Comparison of ENCODE assay signal across 16 cellular contexts in the genomic region with DNA sequence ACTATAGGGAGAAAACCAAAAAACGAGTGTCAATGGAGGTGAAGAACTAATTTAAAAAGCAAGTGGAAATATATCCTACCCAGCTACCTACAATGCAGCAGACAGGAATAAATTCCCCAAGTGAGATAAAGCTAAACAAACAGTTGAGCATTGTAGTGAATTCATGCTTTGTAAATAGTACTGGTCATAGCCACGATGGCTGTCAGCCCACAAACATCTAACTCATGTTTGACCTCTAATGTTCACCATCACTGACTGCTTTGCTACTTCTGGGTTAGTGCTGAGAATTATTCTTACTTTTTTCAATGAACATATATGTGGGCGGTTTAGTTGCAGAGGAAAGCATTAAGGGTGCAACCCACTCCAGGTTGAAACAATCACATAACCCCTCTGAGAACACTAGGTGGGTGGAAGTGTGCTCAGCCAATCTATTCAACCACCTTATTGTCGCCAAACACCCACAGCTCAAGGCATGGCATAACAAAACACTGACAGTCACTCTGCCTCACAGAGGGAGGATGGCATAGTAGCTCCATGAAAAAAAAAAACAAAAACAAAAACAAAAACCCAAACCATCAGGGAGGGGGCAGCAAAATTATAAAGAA.
DNase-seq lines count a peak whose midpoint lies in the region; TF ChIP-seq lines count a peak whose summit lies in the region.
"Had no signal": no experiment of that assay in that cellular context is flagged by ENCODE, and none has a peak within 500 bp of the region (broad histone marks: within the 10 kb centered on the region; RNA-seq: fewer than 3 reads in every experiment).

No MANE protein-coding gene starts in this region.

- no peak overlapping the region for H2BK5ac ChIP-seq in mesendoderm (ENCODE audit: low read length)

- peak; percentile 46 for DNase-seq in EH (ENCODE audit: low read depth)
- DNase-seq in Karpas-422, result no peak
- DNase-seq in chondrocyte (ENCODE audit: low spot score), result no peak
- no peak for DNase-seq in neural crest cell (ENCODE audit: low read depth, low spot score)
- no peak for DNase-seq in HK-2 (ENCODE audit: unreplicated experiment)
- no peak for DNase-seq in NCI-H2227 treated with DMSO at 0.1 percent for 48 hours (lab: John Stamatoyannopoulos, UW)
- DNase-seq in mesendoderm, result no peak
- DNase-seq in neural progenitor cell (ENCODE audit: low spot score), result no peak
- DNase-seq: amniotic stem cell; gastrocnemius medialis; NCI-H446 treated with DMSO at 0.1 percent for 48 hours; right cardiac atrium; stimulated activated CD4-positive, alpha-beta T cell treated with anti-CD3 and anti-CD28 coated beads, Interleukin-4, amount 100 ng/mL, for 24 hours had no signal

- TF ChIP-seq CTCF in chondrocyte (IDR thresholded peaks at IDR 0.05), result no peak
- TF ChIP-seq CTCF in neural crest cell (conservative IDR thresholded peaks at IDR 0.05), result no peak
- no peak for TF ChIP-seq CTCF in neural progenitor cell (IDR thresholded peaks at IDR 0.05)

- H3K9me3 Mint-ChIP-seq in chondrocyte (ENCODE audit: low read depth) (no peaks in the 10 kb centered on the region), neural crest cell (no peaks in the 10 kb centered on the region), neural progenitor cell (no peaks in the 10 kb centered on the region)
- H3K9me3 Mint-ChIP-seq: stimulated activated memory B cell treated with anti-CD40 and anti-IgM and Interleukin-4, amounts not matched to agents 10 μg/mL and 1 μg/mL and 100 μg/mL, for 72 hours; WTC11 had no signal

- H3K27me3 ChIP-seq in Karpas-422 (ENCODE audit: low read length), result no peaks in the 10 kb centered on the region
- H3K27me3 ChIP-seq in mesendoderm (ENCODE audit: insufficient read depth, low read length, poor library complexity), result no peaks in the 10 kb centered on the region
- H3K27me3 ChIP-seq in neural progenitor cell, result peaks cover 19% of the 10 kb centered on the region
- H3K27me3 ChIP-seq: gastrocnemius medialis had no signal

- no peak overlapping the region for H3K23ac ChIP-seq in mesendoderm (ENCODE audit: low read length)

- WGBS in mesendoderm (ENCODE audit: extremely low coverage, insufficient coverage, low lambda C conversion rate), result no CpG with 5 or more reads among the region's 4 CpGs

- H3K56ac ChIP-seq in mesendoderm (ENCODE audit: low read length), result no peak overlapping the region

- no peak overlapping the region for H2BK120ac ChIP-seq in mesendoderm (ENCODE audit: low read depth, low read length)

- H3K9me2 ChIP-seq in Karpas-422 (replicated peaks; ENCODE audit: insufficient read depth, low read length), result no peaks in the 10 kb centered on the region

- no peak overlapping the region for H4K8ac ChIP-seq in mesendoderm (ENCODE audit: low read depth, low read length)

- no peak overlapping the region for H2AFZ ChIP-seq in Karpas-422 (ENCODE audit: low read length)
- H2AFZ ChIP-seq in neural progenitor cell (replicated peaks), result no peak overlapping the region

- H3K4me3 ChIP-seq in Karpas-422 (ENCODE audit: low read length) (no peak overlapping the region), mesendoderm (ENCODE audit: low read length) (no peak overlapping the region), neural progenitor cell (no peak overlapping the region)
- H3K4me3 ChIP-seq: gastrocnemius medialis, HAP-1 had no signal

- no peaks in the 10 kb centered on the region for H3K27me3 Mint-ChIP-seq in chondrocyte (ENCODE audit: low read depth)
- H3K27me3 Mint-ChIP-seq in neural crest cell (ENCODE audit: low read depth), result peaks cover 2% of the 10 kb centered on the region
- peaks cover 11% of the 10 kb centered on the region for H3K27me3 Mint-ChIP-seq in neural progenitor cell (ENCODE audit: insufficient read depth, low read depth)

- H3K4me2 ChIP-seq in Karpas-422 (ENCODE audit: low read depth, low read length, poor library complexity, severe bottlenecking), result no peak overlapping the region
- no peak overlapping the region for H3K4me2 ChIP-seq in mesendoderm (ENCODE audit: low read length)
- H3K4me2 ChIP-seq in neural progenitor cell, result no peak overlapping the region

- H3K79me1 ChIP-seq in mesendoderm (ENCODE audit: low read length), result no peaks in the 10 kb centered on the region

- H4K20me1 ChIP-seq in Karpas-422 (ENCODE audit: insufficient read depth, low read depth, low read length) (no peaks in the 10 kb centered on the region), neural progenitor cell (ENCODE audit: low read depth) (peaks cover 20% of the 10 kb centered on the region)

- H3K4me1 ChIP-seq in Karpas-422 (ENCODE audit: low read length) (no peaks in the 10 kb centered on the region), mesendoderm (ENCODE audit: control insufficient read depth, low read depth, low read length) (no peaks in the 10 kb centered on the region), neural progenitor cell (peaks cover 46% of the 10 kb centered on the region)

- 0 out of 2 replicates have a peak overlapping the region, but pooled peaks have one; percentile 8 for H3K9ac ChIP-seq in Karpas-422 (ENCODE audit: low read length)
- H3K9ac ChIP-seq in mesendoderm (ENCODE audit: low read length), result no peak overlapping the region
- no peak overlapping the region for H3K9ac ChIP-seq in neural progenitor cell

- H4K5ac ChIP-seq in mesendoderm (ENCODE audit: low read length), result no peak overlapping the region

- H3K79me2 ChIP-seq in Karpas-422 (ENCODE audit: low read length), result no peaks in the 10 kb centered on the region
- no peaks in the 10 kb centered on the region for H3K79me2 ChIP-seq in mesendoderm (ENCODE audit: control insufficient read depth, insufficient read depth, low read length)
- no peaks in the 10 kb centered on the region for H3K79me2 ChIP-seq in neural progenitor cell (ENCODE audit: low read depth)

- H3K36me3 ChIP-seq in Karpas-422 (ENCODE audit: insufficient read depth, low read length), result no peaks in the 10 kb centered on the region
- no peaks in the 10 kb centered on the region for H3K36me3 ChIP-seq in mesendoderm (ENCODE audit: control insufficient read depth, insufficient read depth, low read length)
- H3K36me3 ChIP-seq in neural progenitor cell, result no peaks in the 10 kb centered on the region

- peaks cover 18% of the 10 kb centered on the region for H3K36me3 Mint-ChIP-seq in chondrocyte (ENCODE audit: low read depth)
- peaks cover 6% of the 10 kb centered on the region for H3K36me3 Mint-ChIP-seq in neural crest cell (ENCODE audit: low read depth)
- H3K36me3 Mint-ChIP-seq in neural progenitor cell, result peaks cover 14% of the 10 kb centered on the region
- H3K36me3 Mint-ChIP-seq: WTC11 had no signal

- H3K18ac ChIP-seq in mesendoderm (ENCODE audit: low read length), result no peak overlapping the region

- no peak overlapping the region for H2AK5ac ChIP-seq in mesendoderm (ENCODE audit: low read length)

- H3K27ac Mint-ChIP-seq in chondrocyte (ENCODE audit: unreplicated experiment) (peak overlapping the region; percentile 75), neural crest cell (ENCODE audit: unreplicated experiment) (no peak overlapping the region), neural progenitor cell (no peak overlapping the region)
- H3K27ac Mint-ChIP-seq: stimulated activated memory B cell treated with anti-CD40 and anti-IgM and Interleukin-4, amounts not matched to agents 10 μg/mL and 1 μg/mL and 100 μg/mL, for 72 hours; WTC11 had no signal

- H3K4ac ChIP-seq in mesendoderm (ENCODE audit: low read depth, low read length), result no peak overlapping the region

- H3K4me3 Mint-ChIP-seq in chondrocyte (ENCODE audit: unreplicated experiment), result no peak overlapping the region
- peak overlapping the region; percentile 39 for H3K4me3 Mint-ChIP-seq in neural crest cell
- H3K4me3 Mint-ChIP-seq in neural progenitor cell, result no peak overlapping the region
- H3K4me3 Mint-ChIP-seq: stimulated activated memory B cell treated with anti-CD40 and anti-IgM and Interleukin-4, amounts not matched to agents 10 μg/mL and 1 μg/mL and 100 μg/mL, for 72 hours; WTC11 had no signal

- H3F3A ChIP-seq in neural progenitor cell (ENCODE audit: low read depth), result peaks cover 15% of the 10 kb centered on the region

- peaks cover 45% of the 10 kb centered on the region for H3K4me1 Mint-ChIP-seq in chondrocyte (ENCODE audit: low read depth)
- peaks cover 51% of the 10 kb centered on the region for H3K4me1 Mint-ChIP-seq in neural crest cell
- H3K4me1 Mint-ChIP-seq in neural progenitor cell, result peaks cover 56% of the 10 kb centered on the region

- H3K27ac ChIP-seq in Karpas-422 (ENCODE audit: low read length) (no peak overlapping the region), mesendoderm (ENCODE audit: low read depth, low read length) (no peak overlapping the region), neural progenitor cell (no peak overlapping the region)
- H3K27ac ChIP-seq: gastrocnemius medialis had no signal

- H2BK15ac ChIP-seq in mesendoderm (replicated peaks; ENCODE audit: low read depth), result no peak overlapping the region

- H3K9me3 ChIP-seq in Karpas-422 (ENCODE audit: low read length) (no peaks in the 10 kb centered on the region), neural progenitor cell (ENCODE audit: low read depth) (no peaks in the 10 kb centered on the region)
- H3K9me3 ChIP-seq: gastrocnemius medialis, HAP-1 had no signal
